In genomic region chr19:2695288-2695866, GRCh38 we compare ENCODE assay signal across 11 cellular contexts. TPM values are rescaled to one million over a fixed set of nuclear protein-coding genes. Genes with fewer than 3 reads are reported as not detected.
DNase-seq lines count a peak whose midpoint lies in the region; ATAC-seq, FAIRE-seq and TF ChIP-seq lines count a peak whose summit lies in the region.
"Had no signal": no experiment of that assay in that cellular context is flagged by ENCODE, and none has a peak within 500 bp of the region (broad histone marks: within the 10 kb centered on the region; RNA-seq: fewer than 3 reads in every experiment).

No MANE protein-coding gene starts in this region.

- H3K23ac ChIP-seq in IMR-90 (ENCODE audit: low read depth, low read length): no peak overlapping the region

- no peak overlapping the region for H3K4me2 ChIP-seq in IMR-90 (ENCODE audit: low read depth, low read length)

- no peak overlapping the region for H4K5ac ChIP-seq in IMR-90 (ENCODE audit: low read depth, low read length)

- no peak overlapping the region for H3K14ac ChIP-seq in IMR-90 (replicated peaks; ENCODE audit: low read depth, low read length)

- H3K27ac ChIP-seq in IMR-90 (ENCODE audit: insufficient read depth, low read length): no peak overlapping the region
- H3K27ac ChIP-seq in body of pancreas: peak overlapping the region; percentile 11 to 83 (median 80)
- peak overlapping the region in 3 of 4 donors; percentile 13 to 69 (median 18) for H3K27ac ChIP-seq in sigmoid colon

- intact Hi-C loops in IMR-90 (cut with micrococcal nuclease) (no loop called here), body of pancreas (cut with DNase I) (no loop called here), sigmoid colon (cut with DNase I) (no loop called here)

- H3K18ac ChIP-seq in IMR-90 (ENCODE audit: low read depth, low read length): no peak overlapping the region

- TF ChIP-seq EP300 in sigmoid colon (IDR thresholded peaks at IDR 0.05): no peak

- ATAC-seq in IMR-90 (ENCODE audit: low read depth) (no peak), body of pancreas (peak; percentile 67)

- H2AK9ac ChIP-seq in IMR-90 (replicated peaks; ENCODE audit: low read depth, low read length, poor library complexity): no peak overlapping the region

- no peak overlapping the region for H3K56ac ChIP-seq in IMR-90 (ENCODE audit: extremely low read depth, insufficient read depth, low read length)

- DNase-seq in IMR-90 (no peak), body of pancreas (peak; percentile 19 to 56 (median 46)), hypothalamus (lab: John Stamatoyannopoulos, UW) (peak; percentile 42 to 95 (median 82)), sigmoid colon (no peak), LoVo (ENCODE audit: low spot score) (no peak), activated gamma-delta T cell treated with Interleukin-2 at 50 U/mL for 16 hours (no peak), NCI-H187 treated with DMSO at 0.1 percent for 48 hours (lab: John Stamatoyannopoulos, UW) (no peak), H54 (ENCODE audit: insufficient read length, low spot score) (no peak)
- DNase-seq: NCI-H2171 treated with DMSO at 0.1 percent for 48 hours, SW 1271 had no signal

- H3K79me1 ChIP-seq in IMR-90 (ENCODE audit: low read depth in 1 of 2, low read length in 2 of 2): no peaks in the 10 kb centered on the region

- no peak overlapping the region for H3K4ac ChIP-seq in IMR-90 (ENCODE audit: low read depth, low read length)

- peaks cover 34% of the 10 kb centered on the region for H3K27me3 ChIP-seq in IMR-90 (ENCODE audit: control insufficient read depth, insufficient read depth, low read length)
- H3K27me3 ChIP-seq in body of pancreas: no peaks in the 10 kb centered on the region
- no peaks in the 10 kb centered on the region for H3K27me3 ChIP-seq in sigmoid colon

- no peak overlapping the region for H3K4me3 ChIP-seq in IMR-90 (ENCODE audit: insufficient read depth, low read depth, low read length)
- H3K4me3 ChIP-seq in body of pancreas: no peak overlapping the region
- H3K4me3 ChIP-seq in sigmoid colon: no peak overlapping the region
- H3K4me3 ChIP-seq: coronary artery had no signal

- no peak for FAIRE-seq in H54 (lab: Jason Lieb, UNC)

- TF ChIP-seq POLR2A in IMR-90 (IDR thresholded peaks at IDR 0.05; ENCODE audit: low read depth, low read length): no peak
- TF ChIP-seq POLR2A in body of pancreas (IDR thresholded peaks at IDR 0.05): no peak
- TF ChIP-seq POLR2A in sigmoid colon (IDR thresholded peaks at IDR 0.05): no peak
- TF ChIP-seq POLR2A in H54 (IDR thresholded peaks at IDR 0.05; ENCODE audit: low read depth, low read length): no peak

- no peak for TF ChIP-seq CTCF in IMR-90 (conservative IDR thresholded peaks at IDR 0.05; ENCODE audit: low read depth, low read length)
- TF ChIP-seq CTCF in body of pancreas (IDR thresholded peaks at IDR 0.05): no peak
- TF ChIP-seq CTCF in sigmoid colon (IDR thresholded peaks at IDR 0.05): no peak

- H4K8ac ChIP-seq in IMR-90 (ENCODE audit: low read depth in 2 of 2, low read length in 2 of 2): no peak overlapping the region

- H3K9me3 ChIP-seq in IMR-90 (ENCODE audit: control insufficient read depth, insufficient read depth, low read length) (no peaks in the 10 kb centered on the region), body of pancreas (no peaks in the 10 kb centered on the region), sigmoid colon (no peaks in the 10 kb centered on the region)

- in situ Hi-C loops in IMR-90 (cut with MboI; ENCODE audit: low sequenced_read_pairs): no loop called here

- H3K9ac ChIP-seq in IMR-90 (ENCODE audit: low read depth, low read length): no peak overlapping the region

- POLR2A ChIA-PET in IMR-90 (lab: Charles Lee; ENCODE audit: unreplicated experiment): no interaction called here

- H3K9me1 ChIP-seq in IMR-90 (ENCODE audit: insufficient read depth, low read length): no peaks in the 10 kb centered on the region

- CTCF ChIA-PET in IMR-90 (lab: Yijun Ruan, JAX): no interaction called here

- no peak overlapping the region for H2AK5ac ChIP-seq in IMR-90 (ENCODE audit: low read depth, low read length)

- H4K20me1 ChIP-seq in IMR-90 (ENCODE audit: insufficient read depth, low read length): no peaks in the 10 kb centered on the region; the same call in 1 of the 2 replicates

- H2BK15ac ChIP-seq in IMR-90 (ENCODE audit: low read depth, low read length): no peak overlapping the region

- no TSS peak for BruUV-seq in IMR-90 (replicated peaks; lab: Mats Ljungman, UMichigan)

- dilution Hi-C loops in IMR-90 (cut with HindIII; ENCODE audit: low sequenced_read_pairs, unreplicated experiment): no loop called here

- H3K36me3 ChIP-seq in IMR-90 (ENCODE audit: control insufficient read depth, insufficient read depth, low read length) (no peaks in the 10 kb centered on the region), body of pancreas (replicated peaks in 1 of 2; ENCODE audit: insufficient read depth in 1 of 2, low read depth in 2 of 2) (peaks cover 0 to 2% of the 10 kb centered on the region in 2 donors), sigmoid colon (no peaks in the 10 kb centered on the region)

- H2BK5ac ChIP-seq in IMR-90 (ENCODE audit: low read depth, low read length, poor library complexity, severe bottlenecking): no peak overlapping the region

- H2AFZ ChIP-seq in IMR-90 (replicated peaks; ENCODE audit: low read length, poor library complexity): peak overlapping the region; percentile 21

- H2BK20ac ChIP-seq in IMR-90 (ENCODE audit: low read depth, low read length): no peak overlapping the region

- no peak overlapping the region for H2BK120ac ChIP-seq in IMR-90 (ENCODE audit: low read depth, low read length)

- H4K91ac ChIP-seq in IMR-90 (ENCODE audit: insufficient read depth, low read depth, low read length): no peak overlapping the region

- no peaks in the 10 kb centered on the region for H3K4me1 ChIP-seq in IMR-90 (ENCODE audit: control insufficient read depth, insufficient read depth, low read length)
- peaks cover 27% of the 10 kb centered on the region for H3K4me1 ChIP-seq in body of pancreas
- H3K4me1 ChIP-seq in sigmoid colon: peaks cover 0 to 9% (median 4%) of the 10 kb centered on the region in 4 donors

- no peak for TF ChIP-seq RAD21 in IMR-90 (IDR thresholded peaks at IDR 0.05; ENCODE audit: low read length)

- 32% methylated on average over 8 of the region's 14 CpGs; no CpG with 5 or more reads in 1 of the 2 experiments for WGBS in IMR-90 (ENCODE audit: extremely low coverage in 2 of 2, insufficient read length in 1 of 2), 2 experiments
- WGBS in body of pancreas, 2 donors: 39 to 41% methylated on average over 11 to 14 of the region's 14 CpGs
- 48 to 63% methylated on average over 14 of the region's 14 CpGs for WGBS in sigmoid colon, 2 donors

TF ChIP-seq in IMR-90, 13 proteins besides CTCF, POLR2A, EP300 and RAD21:
- no peak for TF ChIP-seq FOS (IDR thresholded peaks at IDR 0.05; ENCODE audit: low read depth, low read length)
- no peak for TF ChIP-seq ELK1 (IDR thresholded peaks at IDR 0.05; ENCODE audit: borderline replicate concordance, low read depth, low read length)
- no peak for TF ChIP-seq CEBPB (IDR thresholded peaks at IDR 0.05; ENCODE audit: low read depth, low read length)
- TF ChIP-seq NFE2L2 (IDR thresholded peaks at IDR 0.05; ENCODE audit: low read depth, low read length): no peak
- no peak for TF ChIP-seq MAFK (IDR thresholded peaks at IDR 0.05; ENCODE audit: low read depth, low read length)
- TF ChIP-seq USF2 (IDR thresholded peaks at IDR 0.05; ENCODE audit: low read depth, low read length): no peak
- TF ChIP-seq MAZ (IDR thresholded peaks at IDR 0.05; ENCODE audit: borderline replicate concordance, low read depth, low read length): no peak
- no peak for TF ChIP-seq RCOR1 (IDR thresholded peaks at IDR 0.05; ENCODE audit: insufficient replicate concordance, low read length)
- TF ChIP-seq BHLHE40 (IDR thresholded peaks at IDR 0.05; ENCODE audit: low read depth, low read length): no peak

RNA-seq across cellular contexts. Expression of gene GNG7, which starts 7.1 kb away (rescaled TPM):
- total RNA-seq in IMR-90 (2012; rRNA removed): under 0.01 TPM in 2 replicates
- polyA plus RNA-seq in IMR-90 (2012; rRNA removed): 0.19 and 0.21 TPM in 2 replicates
- 0.29 and 0.43 TPM in 2 replicates for polyA plus RNA-seq in IMR-90 (2012; cell fraction: cytosol; rRNA removed)
- 0.37 and 0.46 TPM in 2 replicates for polyA plus RNA-seq in IMR-90 (2012; cell fraction: nucleus; rRNA removed; ENCODE audit: low replicate concordance)
- 10 to 100 TPM in 1 of 2 donors, 1 to 10 TPM in 1; 5.7 to 12.9 TPM for total RNA-seq in body of pancreas
- total RNA-seq in sigmoid colon: 1 to 10 TPM; 1.8 to 8.0 (median 3.0) TPM
- polyA plus RNA-seq in sigmoid colon: 1 to 10 TPM; 1.2 to 6.8 (median 1.8) TPM

RNA-seq across cellular contexts. Expression of gene DIRAS1, which starts 25.8 kb away (rescaled TPM):
- total RNA-seq in IMR-90 (2012; rRNA removed): 1.4 and 2.5 TPM in 2 replicates
- polyA plus RNA-seq in IMR-90 (2012; rRNA removed): 10.3 and 14.0 TPM in 2 replicates
- 5.3 and 12.6 TPM in 2 replicates for polyA plus RNA-seq in IMR-90 (2012; cell fraction: cytosol; rRNA removed)
- 9.8 and 18.4 TPM in 2 replicates for polyA plus RNA-seq in IMR-90 (2012; cell fraction: nucleus; rRNA removed; ENCODE audit: low replicate concordance)
- 1 to 10 TPM in 1 of 2 donors, under 1 TPM in 1; 0.78 to 4.9 TPM for total RNA-seq in body of pancreas
- total RNA-seq in sigmoid colon: 1 to 10 TPM in 2 of 4 donors, under 1 TPM in 2; 0.33 to 2.2 (median 1.2) TPM
- 1 to 10 TPM in 2 of 3 donors, under 1 TPM in 1; 0.60 to 1.6 (median 1.6) TPM for polyA plus RNA-seq in sigmoid colon

RNA-seq across cellular contexts. Expression of gene SLC39A3, which starts 44.4 kb away (rescaled TPM):
- 12.4 and 12.8 TPM in 2 replicates for total RNA-seq in IMR-90 (2012; rRNA removed)
- 38.2 and 45.1 TPM in 2 replicates for polyA plus RNA-seq in IMR-90 (2012; rRNA removed)
- polyA plus RNA-seq in IMR-90 (2012; cell fraction: cytosol; rRNA removed): 47.7 and 51.5 TPM in 2 replicates
- polyA plus RNA-seq in IMR-90 (2012; cell fraction: nucleus; rRNA removed; ENCODE audit: low replicate concordance): 12.3 and 24.3 TPM in 2 replicates
- total RNA-seq in body of pancreas: 10 to 100 TPM; 36.1 to 48.8 TPM
- total RNA-seq in sigmoid colon: 10 to 100 TPM; 15.5 to 21.7 (median 17.5) TPM
- polyA plus RNA-seq in sigmoid colon: 10 to 100 TPM in 1 of 3 donors, 1 to 10 TPM in 2; 7.2 to 35.4 (median 7.4) TPM

Comparison
In these comparisons a context has a peak if more than half of its experiments do, and no peak if none do; other contexts are left out.
1. DNase-seq: peak in body of pancreas (4 of 4) and hypothalamus (51 of 51); none in IMR-90 (single experiment), sigmoid colon (single experiment), LoVo (single experiment), activated gamma-delta T cell treated with Interleukin-2 at 50 U/mL for 16 hours (single experiment), NCI-H187 treated with DMSO at 0.1 percent for 48 hours (single experiment) and H54 (single experiment).